In genomic region chr4:42104521-42104920, GRCh38 we compare ENCODE assay signal across 20 cellular contexts. TPM values are rescaled to one million over a fixed set of nuclear protein-coding genes. Genes with fewer than 3 reads are reported as not detected.
DNase-seq lines count a peak whose midpoint lies in the region; ATAC-seq and TF ChIP-seq lines count a peak whose summit lies in the region.
"Had no signal": no experiment of that assay in that cellular context is flagged by ENCODE, and none has a peak within 500 bp of the region (broad histone marks: within the 10 kb centered on the region; RNA-seq: fewer than 3 reads in every experiment).

No MANE protein-coding gene starts in this region.

- H3K4me3 ChIP-seq in neural progenitor cell: no peak overlapping the region
- H3K4me3 ChIP-seq: esophagus muscularis mucosa, GM23338, sigmoid colon, upper lobe of left lung had no signal

- H3K4me3 Mint-ChIP-seq in neural progenitor cell (no peak overlapping the region), T-helper 17 cell (no peak overlapping the region)
- H3K4me3 Mint-ChIP-seq in activated naive CD4-positive, alpha-beta T cell treated with anti-CD3 and anti-CD28 coated beads for 36 hours: no peak overlapping the region
- H3K4me3 Mint-ChIP-seq: activated CD4-positive, alpha-beta T cell treated with anti-CD3 and anti-CD28 coated beads, Interleukin-2, amount 10 ng/mL, durations not matched to agents 7 days and 5 days; CD8-positive, alpha-beta memory T cell; dendritic cell treated with granulocyte-macrophage colony-stimulating factor and Interleukin-4, amounts not matched to agents 40 ng/mL and 50 ng/mL, for 4 days; GM23338; memory B cell had no signal

- CTCF ChIA-PET in activated naive CD4-positive, alpha-beta T cell treated with anti-CD3 and anti-CD28 coated beads for 36 hours (lab: Charles Lee): no interaction called here

- no peak for ATAC-seq in T-helper 17 cell
- ATAC-seq: GM23338 had no signal

- H3K9me3 ChIP-seq in neural progenitor cell (ENCODE audit: low read depth) (no peaks in the 10 kb centered on the region), T-helper 17 cell (ENCODE audit: control insufficient read depth, low read length, poor library complexity, severe bottlenecking) (no peaks in the 10 kb centered on the region)
- H3K9me3 ChIP-seq: sigmoid colon, upper lobe of left lung had no signal

- no peak overlapping the region for H3K27ac ChIP-seq in neural progenitor cell
- H3K27ac ChIP-seq: esophagus muscularis mucosa, sigmoid colon, upper lobe of left lung had no signal

- H3K27me3 Mint-ChIP-seq in neural progenitor cell (ENCODE audit: insufficient read depth, low read depth): no peaks in the 10 kb centered on the region
- peaks cover 5% of the 10 kb centered on the region for H3K27me3 Mint-ChIP-seq in T-helper 17 cell
- H3K27me3 Mint-ChIP-seq in activated naive CD4-positive, alpha-beta T cell treated with anti-CD3 and anti-CD28 coated beads for 36 hours (ENCODE audit: low read depth): peaks cover 6% of the 10 kb centered on the region
- H3K27me3 Mint-ChIP-seq: dendritic cell treated with granulocyte-macrophage colony-stimulating factor and Interleukin-4, amounts not matched to agents 40 ng/mL and 50 ng/mL, for 4 days had no signal

- intact Hi-C loops in activated naive CD4-positive, alpha-beta T cell treated with anti-CD3 and anti-CD28 coated beads for 36 hours (cut with micrococcal nuclease): no loop called here

- H3K4me1 Mint-ChIP-seq in neural progenitor cell (no peaks in the 10 kb centered on the region), T-helper 17 cell (no peaks in the 10 kb centered on the region)
- H3K4me1 Mint-ChIP-seq in activated naive CD4-positive, alpha-beta T cell treated with anti-CD3 and anti-CD28 coated beads for 36 hours (ENCODE audit: low read depth): no peaks in the 10 kb centered on the region
- H3K4me1 Mint-ChIP-seq: activated CD4-positive, alpha-beta T cell treated with anti-CD3 and anti-CD28 coated beads, Interleukin-2, amount 10 ng/mL, durations not matched to agents 7 days and 5 days; CD8-positive, alpha-beta memory T cell; GM23338; memory B cell had no signal

- no peaks in the 10 kb centered on the region for H3K79me2 ChIP-seq in neural progenitor cell (ENCODE audit: low read depth)

- H3K27me3 ChIP-seq in neural progenitor cell: no peaks in the 10 kb centered on the region
- H3K27me3 ChIP-seq: sigmoid colon, upper lobe of left lung had no signal

- DNase-seq in GM04503 (ENCODE audit: low read depth) (peak; percentile 15), MV-4-11 (lab: John Stamatoyannopoulos, UW) (peak; percentile 82), astrocyte of the hippocampus (ENCODE audit: low read depth, low spot score) (peak; percentile 3), neural progenitor cell (ENCODE audit: low spot score) (peak; percentile 5), GM20000 (ENCODE audit: low spot score) (no peak), T-helper 17 cell (no peak)
- no peak for DNase-seq in activated naive CD4-positive, alpha-beta T cell treated with anti-CD3 and anti-CD28 coated beads for 36 hours
- DNase-seq: activated CD4-positive, alpha-beta T cell treated with anti-CD3 and anti-CD28 coated beads, Interleukin-2, amount 10 ng/mL, durations not matched to agents 7 days and 5 days; activated T-cell treated with anti-CD3 and anti-CD28 coated beads, Interleukin-2, amount 50 U/mL, for 1 hour; amygdala; CD8-positive, alpha-beta memory T cell; NCI-H1436 treated with DMSO at 0.1 percent for 48 hours; NCI-H510A; sigmoid colon; stimulated activated CD4-positive, alpha-beta T cell treated with anti-CD3 and anti-CD28 coated beads, Interleukin-4, amount 100 ng/mL, for 4 hours; upper lobe of left lung had no signal

- no peaks in the 10 kb centered on the region for H3K36me3 ChIP-seq in neural progenitor cell
- H3K36me3 ChIP-seq: esophagus muscularis mucosa, sigmoid colon, upper lobe of left lung had no signal

- H3K36me3 Mint-ChIP-seq in neural progenitor cell (no peaks in the 10 kb centered on the region), T-helper 17 cell (ENCODE audit: low read depth) (no peaks in the 10 kb centered on the region)
- H3K36me3 Mint-ChIP-seq in activated naive CD4-positive, alpha-beta T cell treated with anti-CD3 and anti-CD28 coated beads for 36 hours (ENCODE audit: low read depth): no peaks in the 10 kb centered on the region

- H3K27ac Mint-ChIP-seq in neural progenitor cell: no peak overlapping the region
- no peak overlapping the region for H3K27ac Mint-ChIP-seq in T-helper 17 cell
- no peak overlapping the region for H3K27ac Mint-ChIP-seq in activated naive CD4-positive, alpha-beta T cell treated with anti-CD3 and anti-CD28 coated beads for 36 hours
- H3K27ac Mint-ChIP-seq: activated CD4-positive, alpha-beta T cell treated with anti-CD3 and anti-CD28 coated beads, Interleukin-2, amount 10 ng/mL, durations not matched to agents 7 days and 5 days; CD8-positive, alpha-beta memory T cell; dendritic cell treated with granulocyte-macrophage colony-stimulating factor and Interleukin-4, amounts not matched to agents 40 ng/mL and 50 ng/mL, for 4 days; GM23338; memory B cell had no signal

- H2AFZ ChIP-seq in neural progenitor cell (replicated peaks): no peak overlapping the region
- H2AFZ ChIP-seq: GM23338 had no signal

- no peaks in the 10 kb centered on the region for H4K20me1 ChIP-seq in neural progenitor cell (ENCODE audit: low read depth)

- no peaks in the 10 kb centered on the region for H3K9me3 Mint-ChIP-seq in neural progenitor cell
- peaks cover 7% of the 10 kb centered on the region for H3K9me3 Mint-ChIP-seq in activated naive CD4-positive, alpha-beta T cell treated with anti-CD3 and anti-CD28 coated beads for 36 hours
- H3K9me3 Mint-ChIP-seq: GM23338 had no signal

- H3K4me2 ChIP-seq in neural progenitor cell: no peak overlapping the region
- H3K4me2 ChIP-seq: GM23338 had no signal

- H3K4me1 ChIP-seq in neural progenitor cell: no peaks in the 10 kb centered on the region
- H3K4me1 ChIP-seq: esophagus muscularis mucosa, sigmoid colon, upper lobe of left lung had no signal

- no peak overlapping the region for H3K9ac ChIP-seq in neural progenitor cell

- H3F3A ChIP-seq in neural progenitor cell (ENCODE audit: low read depth): no peaks in the 10 kb centered on the region

- TF ChIP-seq CTCF in neural progenitor cell (IDR thresholded peaks at IDR 0.05): no peak
- no peak for TF ChIP-seq CTCF in GM20000 (IDR thresholded peaks at IDR 0.05; ENCODE audit: extremely low read depth, missing control alignments)

RNA-seq across cellular contexts. Expression of gene BEND4, which starts 47.9 kb away (rescaled TPM):
- total RNA-seq in neural progenitor cell (ENCODE audit: low replicate concordance) (9.6 and 9.7 TPM in 2 replicates), T-helper 17 cell (under 1 TPM; 0.42 to 0.47 TPM)
- under 1 TPM; 0.20 to 0.26 TPM for total RNA-seq in activated naive CD4-positive, alpha-beta T cell treated with anti-CD3 and anti-CD28 coated beads for 36 hours

Comparison
In these comparisons a context has a peak if more than half of its experiments do, and no peak if none do; other contexts are left out.
1. DNase-seq: peak in GM04503 (single experiment), MV-4-11 (single experiment), astrocyte of the hippocampus (single experiment) and neural progenitor cell (single experiment); none in GM20000 (single experiment), T-helper 17 cell (0 of 3) and activated naive CD4-positive, alpha-beta T cell treated with anti-CD3 and anti-CD28 coated beads for 36 hours (single experiment).